ENCODE assay signal across 27 cellular contexts in the genomic region with DNA sequence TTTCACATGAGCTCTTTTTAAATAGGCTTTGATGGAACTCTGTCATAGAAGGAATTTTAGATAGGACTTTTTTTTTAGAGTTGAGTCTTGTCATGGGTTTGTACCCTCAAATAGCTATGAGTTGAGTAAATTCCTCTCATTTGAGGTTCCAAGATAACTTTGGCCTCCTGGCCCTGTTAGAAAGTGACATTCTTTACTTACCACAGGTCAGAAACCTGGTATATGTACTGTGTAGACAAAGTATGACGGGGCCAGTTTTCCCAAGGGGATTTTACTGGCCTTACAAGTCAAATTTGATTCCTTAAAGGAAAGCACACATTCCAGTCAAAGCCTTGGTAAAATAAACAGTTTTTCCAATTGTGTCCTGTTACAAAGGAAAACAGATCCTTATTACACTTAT.
"Had no signal": no experiment of that assay in that cellular context is flagged by ENCODE, and none has a peak within 500 bp of the region (broad histone marks: within the 10 kb centered on the region; RNA-seq: fewer than 3 reads in every experiment).

No MANE protein-coding gene starts in this region.

- H3K4me1 ChIP-seq: foreskin keratinocyte, gastroesophageal sphincter, heart left ventricle, pancreas, right lobe of liver, suprapubic skin, upper lobe of right lung, uterus had no signal

- H3K9me3 ChIP-seq: gastroesophageal sphincter, neutrophil, pancreas, right lobe of liver, upper lobe of right lung, uterus had no signal

- H3K27ac ChIP-seq: foreskin keratinocyte, gastroesophageal sphincter, heart left ventricle, hepatocyte, neutrophil, pancreas, right lobe of liver, suprapubic skin, transverse colon, upper lobe of right lung, uterus had no signal

- H3K27me3 ChIP-seq: foreskin keratinocyte, gastroesophageal sphincter, heart left ventricle, hepatocyte, neutrophil, pancreas, right lobe of liver, suprapubic skin, transverse colon, upper lobe of right lung, uterus had no signal

- DNase-seq: cortex of kidney; effector memory CD8-positive, alpha-beta T cell; foreskin keratinocyte; heart left ventricle; kidney; mucosa of descending colon; naive B cell; pancreas; retina; right lobe of liver; stimulated activated CD4-positive, alpha-beta T cell treated with anti-CD3 and anti-CD28 coated beads, Interleukin-12 subunit alpha, Interleukin-12 subunit beta, amount 100 ng/mL, for 4 hours; stimulated activated CD4-positive, alpha-beta T cell treated with anti-CD3 and anti-CD28 coated beads, Interleukin-1b, Interleukin-23, amount 100 ng/mL, for 48 hours; stimulated activated CD4-positive, alpha-beta T cell treated with anti-CD3 and anti-CD28 coated beads, Interleukin-4, amount 100 ng/mL, for 1 hour; stimulated activated CD8-positive, alpha-beta memory T cell treated with anti-CD3 and anti-CD28 coated beads, Interleukin-4, amount 100 ng/mL, for 48 hours; stimulated activated naive CD4-positive, alpha-beta T cell; stimulated activated naive CD8-positive, alpha-beta T cell treated with anti-CD3 and anti-CD28 coated beads, Interleukin-15, amount 100 ng/mL, for 72 hours; transverse colon; upper lobe of right lung; uterus had no signal

- H3K4me3 ChIP-seq: gastroesophageal sphincter, heart left ventricle, hepatocyte, lung, mucosa of descending colon, pancreas, right lobe of liver, smooth muscle cell, suprapubic skin, transverse colon, upper lobe of right lung, uterus had no signal

- H3K36me3 ChIP-seq: gastroesophageal sphincter, heart left ventricle, neutrophil, pancreas, right lobe of liver, suprapubic skin, transverse colon, upper lobe of right lung, uterus had no signal

- H2AFZ ChIP-seq: hepatocyte had no signal

- H3K4me2 ChIP-seq: hepatocyte, smooth muscle cell had no signal

- ATAC-seq: effector memory CD8-positive, alpha-beta T cell; foreskin keratinocyte; gastroesophageal sphincter; heart left ventricle; left lobe of liver; mucosa of descending colon; natural killer cell treated with Interleukin-12 subunit alpha and Interleukin-12 subunit beta and Interleukin-15 and Interleukin-18, amount 100 ng/mL, for 72 hours; pancreas; right lobe of liver; stimulated activated naive CD8-positive, alpha-beta T cell treated with anti-CD3 and anti-CD28 coated beads, Interleukin-15, amount 100 ng/mL, for 72 hours; upper lobe of right lung had no signal
